21 cellular contexts compared by ENCODE assay signal in the genomic region with DNA sequence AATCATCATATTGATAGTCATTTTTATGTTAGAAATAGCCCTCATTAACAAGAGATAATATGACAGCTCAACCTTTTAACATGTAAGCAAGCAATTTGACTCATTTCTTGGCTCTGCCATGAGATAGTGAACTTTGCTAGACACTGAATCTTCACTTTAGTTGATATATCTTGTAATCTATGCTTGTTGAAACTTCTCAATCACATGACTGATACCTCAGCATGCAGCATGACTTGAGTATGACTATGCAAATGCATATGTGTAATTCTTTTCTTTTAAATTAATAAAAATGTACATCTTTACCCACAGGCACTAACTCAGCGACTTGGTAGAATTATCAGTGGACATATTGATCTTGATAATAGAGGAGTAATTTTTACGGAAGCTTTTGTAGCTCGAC. TPM values are rescaled to one million over a fixed set of nuclear protein-coding genes. Genes with fewer than 3 reads are reported as not detected.
"Had no signal": no experiment of that assay in that cellular context is flagged by ENCODE, and none has a peak within 500 bp of the region (broad histone marks: within the 10 kb centered on the region; RNA-seq: fewer than 3 reads in every experiment).

No MANE protein-coding gene starts in this region.

- H3K27me3 ChIP-seq: MG63 had no signal

- DNase-seq: Karpas-422, KG1, MG63, NCI-H1092, NCI-H1105 treated with DMSO at 0.1 percent for 48 hours, NCI-H1417 treated with DMSO at 0.1 percent for 48 hours, NCI-H146, NCI-H1694 treated with DMSO at 0.1 percent for 48 hours, NCI-H1930, NCI-H2081, NCI-H2107, NCI-H2227 treated with DMSO at 0.1 percent for 48 hours, NCI-H524 treated with DMSO at 0.1 percent for 48 hours, NCI-H69, NCI-H774, SHP77, SK-N-SH had no signal

- H3K9ac ChIP-seq: SK-N-SH had no signal

- H3K27ac ChIP-seq: RWPE1 had no signal

- H3K4me3 ChIP-seq: MG63 had no signal

- H3K9me3 ChIP-seq: MG63, SK-N-SH had no signal

- H3K4me2 ChIP-seq: SK-N-SH had no signal

RNA-seq across cellular contexts. Expression of a gene that starts 34.7 kb away (rescaled TPM):
- total RNA-seq: HT-29, NCI-H460, SK-MEL-5 had no signal
- polyA plus RNA-seq: SK-N-SH had no signal
